ENCODE assay signal across 8 cellular contexts in the genomic region with DNA sequence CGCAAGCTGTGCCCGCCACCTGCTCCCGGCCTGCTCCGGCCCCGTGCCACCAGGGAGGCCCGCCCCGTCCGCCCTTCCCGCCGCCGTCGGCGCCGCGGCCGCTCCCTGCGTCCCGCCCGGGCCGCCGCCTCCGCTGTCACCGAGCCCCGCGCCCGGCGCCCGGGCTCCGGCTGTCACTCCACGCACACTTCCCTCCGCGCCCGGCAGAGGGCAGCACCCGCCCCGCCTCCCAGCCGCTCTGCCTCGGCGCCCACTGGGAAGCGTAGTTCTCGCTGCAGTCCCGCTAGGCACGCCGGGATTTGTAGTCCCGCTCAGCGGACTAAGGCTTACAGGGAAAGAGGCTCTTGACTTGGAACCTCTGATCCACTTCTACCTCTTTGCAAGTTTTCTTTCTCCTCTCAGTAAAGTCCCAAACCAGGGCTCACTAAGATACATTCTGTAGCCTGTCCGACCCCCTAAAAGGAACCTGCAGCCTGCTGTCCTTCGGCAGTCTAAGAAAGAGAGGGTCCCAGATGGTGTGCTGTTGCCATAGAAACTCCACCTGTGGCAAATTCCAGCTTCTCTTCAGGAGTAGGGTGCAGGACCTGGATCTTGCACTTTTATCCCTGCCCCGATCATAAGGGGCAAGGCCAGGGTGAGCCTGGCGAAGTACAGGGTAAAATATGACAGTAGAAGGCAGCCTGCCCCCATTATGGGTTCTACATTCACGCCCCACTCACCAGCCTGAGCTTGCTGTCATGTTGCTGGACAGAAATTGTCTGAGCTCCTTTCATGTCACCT.
DNase-seq lines count a peak whose midpoint lies in the region; ATAC-seq lines count a peak whose summit lies in the region.

A gene (minus strand): TSS at position 182 of the 780 bp plus-strand sequence. CDS start 44,395 bp downstream, outside the sequence.

- DNase-seq in ACHN (peak; percentile 85), NCI-H2227 (lab: John Stamatoyannopoulos, UW; ENCODE audit: unreplicated experiment) (peak; percentile 90), caudate nucleus (lab: John Stamatoyannopoulos, UW) (peak in 60 of 61 donors; percentile 36 to 97 (median 90)), iris pigment epithelial cell (ENCODE audit: low read depth) (peak; percentile 89)
- peak; percentile 88 to 91 (median 90) for DNase-seq in activated CD4-positive, CD25-positive, alpha-beta regulatory T cell (lab: John Stamatoyannopoulos, UW)
- DNase-seq in stimulated activated CD4-positive, alpha-beta T cell treated with anti-CD3 and anti-CD28 coated beads, Interleukin-12 subunit alpha, Interleukin-12 subunit beta, amount 100 ng/mL, for 4 hours, result peak; percentile 96

- peak; percentile 43 for ATAC-seq in GM18868 (IDR thresholded peaks at IDR 0.05; ENCODE audit: unreplicated experiment)
- peak; percentile 50 for ATAC-seq in HG03135 (IDR thresholded peaks at IDR 0.05; ENCODE audit: unreplicated experiment)

- peak within 1 kb of the TSS; percentile 99 for H3K27ac ChIP-seq in caudate nucleus (ENCODE audit: low read depth, low read length)

- in situ Hi-C loops in ACHN (cut with HindIII; ENCODE audit: low pct_ligation_motif_present, low pct_unique_long_range_greater_than_20kb, low sequenced_read_pairs), result no loop called here

Comparison
In these comparisons a context has a peak if more than half of its experiments do, and no peak if none do; other contexts are left out.
1. Peak in every context shown above with its lines: DNase-seq, ATAC-seq and H3K27ac ChIP-seq.